11 cellular contexts compared by ENCODE assay signal in the genomic region with DNA sequence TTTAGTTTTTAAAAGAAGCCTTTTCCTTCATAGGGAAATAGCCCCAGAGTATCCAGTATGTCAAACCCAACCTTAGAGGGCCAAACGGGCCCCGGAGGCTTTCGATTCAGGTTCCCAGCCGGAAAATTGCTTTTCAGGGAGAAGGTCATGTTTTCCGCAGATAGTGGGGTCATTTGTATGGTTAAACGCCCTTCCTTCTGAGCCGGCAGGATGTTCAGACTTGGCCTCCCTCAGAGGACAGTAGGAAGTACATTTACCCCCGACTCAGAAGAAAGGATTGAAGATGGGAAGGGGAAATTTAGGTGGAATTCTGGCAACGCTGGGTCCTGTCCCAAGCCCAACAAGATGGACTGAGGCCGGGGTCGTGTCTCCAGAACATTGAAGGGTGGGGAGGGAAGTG.
A peak's percentile ranks its signal among the peaks of the same experiment; 100 is the strongest.
DNase-seq lines count a peak whose midpoint lies in the region; ATAC-seq and TF ChIP-seq lines count a peak whose summit lies in the region.
"Had no signal": no experiment of that assay in that cellular context is flagged by ENCODE, and none has a peak within 500 bp of the region (broad histone marks: within the 10 kb centered on the region; RNA-seq: fewer than 3 reads in every experiment).

No MANE protein-coding gene starts in this region.

- H3K79me2 ChIP-seq in GM23248 (ENCODE audit: insufficient read depth), result peaks cover 43% of the 10 kb centered on the region

- H3F3A ChIP-seq in GM23248 (ENCODE audit: insufficient read depth), result peaks cover 57% of the 10 kb centered on the region

- no peak overlapping the region for H3K4me3 Mint-ChIP-seq in T-helper 2 cell treated with Interferon-gamma antibody and Interleukin-4, amounts not matched to agents 5 μg/mL and 100 μg/mL, for 36 hours
- H3K4me3 Mint-ChIP-seq: activated naive CD8-positive, alpha-beta T cell treated with anti-CD3 and anti-CD28 coated beads, Interleukin-2, amount 10 ng/mL, durations not matched to agents 7 days and 5 days had no signal

- TF ChIP-seq POLR2A in right lobe of liver (IDR thresholded peaks at IDR 0.05), result no peak
- TF ChIP-seq POLR2A in spleen (IDR thresholded peaks at IDR 0.05), result no peak

- no peak for TF ChIP-seq CTCF in right lobe of liver (IDR thresholded peaks at IDR 0.05)
- no peak for TF ChIP-seq CTCF in spleen (IDR thresholded peaks at IDR 0.05 in 8 of 11, conservative IDR thresholded peaks at IDR 0.05 in 3 of 11)

- no peaks in the 10 kb centered on the region for H3K4me1 Mint-ChIP-seq in T-helper 2 cell treated with Interferon-gamma antibody and Interleukin-4, amounts not matched to agents 5 μg/mL and 100 μg/mL, for 36 hours (ENCODE audit: low read depth)
- H3K4me1 Mint-ChIP-seq: activated naive CD8-positive, alpha-beta T cell treated with anti-CD3 and anti-CD28 coated beads, Interleukin-2, amount 10 ng/mL, durations not matched to agents 7 days and 5 days had no signal

- H3K27ac Mint-ChIP-seq in T-helper 2 cell treated with Interferon-gamma antibody and Interleukin-4, amounts not matched to agents 5 μg/mL and 100 μg/mL, for 36 hours, result no peak overlapping the region
- H3K27ac Mint-ChIP-seq: activated naive CD8-positive, alpha-beta T cell treated with anti-CD3 and anti-CD28 coated beads, Interleukin-2, amount 10 ng/mL, durations not matched to agents 7 days and 5 days had no signal

- H3K4me1 ChIP-seq in GM23248 (ENCODE audit: insufficient read depth) (peaks cover 51% of the 10 kb centered on the region), right lobe of liver (peaks cover 0 to 23% (median 10%) of the 10 kb centered on the region in 4 donors), spleen (peaks cover 7 to 40% (median 15%) of the 10 kb centered on the region in 6 donors)

- in situ Hi-C loops in GM23248 (cut with MboI), result no loop called here

- no peaks in the 10 kb centered on the region for H3K9me3 Mint-ChIP-seq in T-helper 2 cell treated with Interferon-gamma antibody and Interleukin-4, amounts not matched to agents 5 μg/mL and 100 μg/mL, for 36 hours
- H3K9me3 Mint-ChIP-seq: activated naive CD8-positive, alpha-beta T cell treated with anti-CD3 and anti-CD28 coated beads, Interleukin-2, amount 10 ng/mL, durations not matched to agents 7 days and 5 days had no signal

- WGBS in GM23248 (ENCODE audit: low coverage in 1 of 2, low lambda C conversion rate in 2 of 2, missing lambda C conversion rate in 2 of 2), 2 experiments, result 59 to 60% methylated on average over 11 of the region's 11 CpGs
- 57% methylated on average over 8 of the region's 11 CpGs for WGBS in right lobe of liver (ENCODE audit: insufficient coverage, low coverage, low lambda C conversion rate, missing lambda C conversion rate)
- 58 to 81% (median 64%) methylated on average over 11 of the region's 11 CpGs for WGBS in spleen, 5 donors

- H3K36me3 ChIP-seq in GM23248 (ENCODE audit: low read depth), result no peaks in the 10 kb centered on the region
- H3K36me3 ChIP-seq in right lobe of liver, result no peaks in the 10 kb centered on the region
- H3K36me3 ChIP-seq in spleen, result peaks cover 0 to 21% (median 3%) of the 10 kb centered on the region in 6 donors

- no peak for ATAC-seq in right lobe of liver
- ATAC-seq in GM18498 (IDR thresholded peaks at IDR 0.05; ENCODE audit: unreplicated experiment), result no peak

- intact Hi-C loops in right lobe of liver (cut with DNase I) (no loop called here), spleen (cut with DNase I; ENCODE audit: low total_unique reads) (no loop called here)

- H3K9ac ChIP-seq in GM23248, result peak overlapping the region; percentile 76

- H3K4me3 ChIP-seq in GM23248 (peak overlapping the region; percentile 48), right lobe of liver (no peak overlapping the region), spleen (no peak overlapping the region)

- no peaks in the 10 kb centered on the region for H4K20me1 ChIP-seq in GM23248 (ENCODE audit: insufficient read depth)

- peaks cover 3% of the 10 kb centered on the region for H3K27me3 Mint-ChIP-seq in T-helper 2 cell treated with Interferon-gamma antibody and Interleukin-4, amounts not matched to agents 5 μg/mL and 100 μg/mL, for 36 hours (ENCODE audit: low read depth)
- H3K27me3 Mint-ChIP-seq: activated naive CD8-positive, alpha-beta T cell treated with anti-CD3 and anti-CD28 coated beads, Interleukin-2, amount 10 ng/mL, durations not matched to agents 7 days and 5 days had no signal

- DNase-seq in GM23248 (no peak), right lobe of liver (no peak), spleen (no peak), NCI-H2081 (lab: John Stamatoyannopoulos, UW) (no peak), T-helper 2 cell (no peak)
- no peak for DNase-seq in T-helper 2 cell treated with Interferon-gamma antibody and Interleukin-4, amounts not matched to agents 5 μg/mL and 100 μg/mL, for 36 hours (ENCODE audit: low spot score)
- DNase-seq: activated naive CD8-positive, alpha-beta T cell treated with anti-CD3 and anti-CD28 coated beads, Interleukin-2, amount 10 ng/mL, durations not matched to agents 7 days and 5 days; NCI-H1048; stimulated activated CD4-positive, alpha-beta T cell treated with anti-CD3 and anti-CD28 coated beads, Interleukin-2, amount 100 ng/mL, for 24 hours had no signal

- H2AFZ ChIP-seq in GM23248, result no peak overlapping the region

- no peaks in the 10 kb centered on the region for H3K9me2 ChIP-seq in GM23248 (ENCODE audit: insufficient read depth)

- H3K27ac ChIP-seq in GM23248, result peak overlapping the region; percentile 93
- peak overlapping the region; percentile 64 for H3K27ac ChIP-seq in angular gyrus (ENCODE audit: low read depth, low read length)
- H3K27ac ChIP-seq in right lobe of liver, result peak overlapping the region; percentile 57 to 68 (median 58)
- H3K27ac ChIP-seq in spleen, result peak overlapping the region; percentile 46 to 82 (median 73)

- no peaks in the 10 kb centered on the region for H3K36me3 Mint-ChIP-seq in T-helper 2 cell treated with Interferon-gamma antibody and Interleukin-4, amounts not matched to agents 5 μg/mL and 100 μg/mL, for 36 hours (ENCODE audit: low read depth)
- H3K36me3 Mint-ChIP-seq: activated naive CD8-positive, alpha-beta T cell treated with anti-CD3 and anti-CD28 coated beads, Interleukin-2, amount 10 ng/mL, durations not matched to agents 7 days and 5 days had no signal

- H3K27me3 ChIP-seq in GM23248 (replicated peaks; ENCODE audit: insufficient read depth), result no peaks in the 10 kb centered on the region
- no peaks in the 10 kb centered on the region for H3K27me3 ChIP-seq in right lobe of liver
- H3K27me3 ChIP-seq in spleen (replicated peaks in 1 of 7), result no peaks in the 10 kb centered on the region

- peak overlapping the region; percentile 76 for H3K4me2 ChIP-seq in GM23248 (ENCODE audit: unreplicated experiment)

- H3K9me3 ChIP-seq in GM23248 (ENCODE audit: low read depth) (no peaks in the 10 kb centered on the region), right lobe of liver (no peaks in the 10 kb centered on the region), spleen (no peaks in the 10 kb centered on the region)
